8 cellular contexts compared by ENCODE assay signal in the genomic region with DNA sequence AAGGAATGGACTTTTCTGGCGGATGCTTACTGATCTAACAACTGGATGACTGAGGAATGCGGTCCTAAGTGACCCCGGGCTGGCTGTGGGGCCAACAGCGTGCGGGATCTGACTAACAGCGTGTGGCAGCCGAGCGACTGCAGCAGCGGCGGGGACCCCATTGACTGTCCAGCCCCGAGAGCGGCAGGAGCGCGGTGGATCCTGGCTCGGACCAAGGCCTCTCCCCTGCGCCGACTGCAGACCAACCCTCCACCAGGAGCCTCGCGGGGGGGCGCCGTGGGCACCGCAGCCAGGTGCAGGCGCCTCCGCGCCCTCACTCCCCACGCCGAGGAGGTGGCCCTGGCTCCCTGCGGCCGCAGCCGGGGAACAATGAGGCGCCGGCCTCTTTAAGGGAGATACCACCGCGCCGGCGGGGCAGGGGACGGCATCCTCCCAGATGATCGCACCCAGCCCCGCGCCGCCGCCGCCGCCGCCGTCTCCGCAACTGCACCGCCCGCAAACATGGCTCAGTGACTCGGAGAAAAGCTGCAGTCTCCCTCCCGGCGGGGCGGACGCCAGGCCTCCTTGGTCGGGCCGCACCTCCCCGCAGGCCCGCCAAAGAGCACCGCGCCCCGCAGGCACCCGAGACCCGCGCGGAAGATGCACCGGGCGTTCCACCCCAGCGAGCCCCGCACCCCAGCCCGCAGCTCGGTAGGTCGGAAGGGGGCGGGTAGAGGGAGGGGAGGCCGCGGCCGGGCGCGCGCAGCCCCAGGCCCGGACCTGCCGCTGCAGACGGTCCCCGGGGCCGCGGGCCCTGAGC. TPM values are rescaled to one million over a fixed set of nuclear protein-coding genes. Genes with fewer than 3 reads are reported as not detected.
A peak's percentile ranks its signal among the peaks of the same experiment; 100 is the strongest.
DNase-seq lines count a peak whose midpoint lies in the region; ATAC-seq, FAIRE-seq and TF ChIP-seq lines count a peak whose summit lies in the region.

No MANE protein-coding gene starts in this region.

- no TSS peak for BruUV-seq in Calu3 (replicated peaks; lab: Mats Ljungman, UMichigan)

- ATAC-seq in activated T-helper 17 cell treated with anti-CD3 and anti-CD28 coated beads, Interleukin-2, amount 50 U/mL, for 72 hours (replicated peaks) = peak; percentile 66
- ATAC-seq in stimulated activated naive CD8-positive, alpha-beta T cell treated with anti-CD3 and anti-CD28 coated beads, Interleukin-15, amount 100 ng/mL, for 72 hours = peak; percentile 79

- FAIRE-seq in RCC 7860 (lab: Jason Lieb, UNC) = no peak

- no peaks in the 10 kb centered on the region for H3K9me3 Mint-ChIP-seq in Calu3 (ENCODE audit: low read depth, unreplicated experiment)
- no peaks in the 10 kb centered on the region for H3K9me3 Mint-ChIP-seq in activated T-helper 17 cell treated with anti-CD3 and anti-CD28 coated beads, Interleukin-2, amount 50 U/mL, for 72 hours
- H3K9me3 Mint-ChIP-seq in nephron = no peaks in the 10 kb centered on the region
- no peaks in the 10 kb centered on the region for H3K9me3 Mint-ChIP-seq in stimulated activated naive CD8-positive, alpha-beta T cell treated with anti-CD3 and anti-CD28 coated beads, Interleukin-15, amount 100 ng/mL, for 72 hours

- peaks cover 12% of the 10 kb centered on the region for H3K4me1 Mint-ChIP-seq in Calu3 (ENCODE audit: low read depth, unreplicated experiment)
- H3K4me1 Mint-ChIP-seq in activated T-helper 17 cell treated with anti-CD3 and anti-CD28 coated beads, Interleukin-2, amount 50 U/mL, for 72 hours = peaks cover 12% of the 10 kb centered on the region
- peaks cover 30% of the 10 kb centered on the region for H3K4me1 Mint-ChIP-seq in nephron
- H3K4me1 Mint-ChIP-seq in stimulated activated naive CD8-positive, alpha-beta T cell treated with anti-CD3 and anti-CD28 coated beads, Interleukin-15, amount 100 ng/mL, for 72 hours = peaks cover 23% of the 10 kb centered on the region

- DNase-seq in Calu3 = peak; percentile 80
- peak; percentile 89 for DNase-seq in GM20000 (ENCODE audit: low spot score)
- DNase-seq in HUDEP-2 (lab: John Stamatoyannopoulos, UW; ENCODE audit: unreplicated experiment in 76 of 76) = peak in 66 of 76 experiments; percentile 13 to 88 (median 61)
- DNase-seq in RCC 7860 (ENCODE audit: low spot score) = peak; percentile 37
- peak; percentile 45 for DNase-seq in fibroblast of peridontal ligament (ENCODE audit: extremely low read depth)
- DNase-seq in stimulated activated naive CD8-positive, alpha-beta T cell treated with anti-CD3 and anti-CD28 coated beads, Interleukin-15, amount 100 ng/mL, for 72 hours = peak; percentile 82 to 83

- intact Hi-C loops in Calu3 (cut with micrococcal nuclease; ENCODE audit: unreplicated experiment) = loop anchor here (2.0 kb wide), 1 partner anchor 16 kb away; no protein-coding TSS in a partner anchor

- H3K27me3 Mint-ChIP-seq in Calu3 (ENCODE audit: unreplicated experiment) (no peaks in the 10 kb centered on the region), nephron (ENCODE audit: low read depth) (no peaks in the 10 kb centered on the region)
- H3K27me3 Mint-ChIP-seq in activated T-helper 17 cell treated with anti-CD3 and anti-CD28 coated beads, Interleukin-2, amount 50 U/mL, for 72 hours = no peaks in the 10 kb centered on the region
- no peaks in the 10 kb centered on the region for H3K27me3 Mint-ChIP-seq in stimulated activated naive CD8-positive, alpha-beta T cell treated with anti-CD3 and anti-CD28 coated beads, Interleukin-15, amount 100 ng/mL, for 72 hours

- H3K27ac Mint-ChIP-seq in Calu3 (ENCODE audit: unreplicated experiment) (peak overlapping the region; percentile 88), nephron (peak overlapping the region; percentile 98 to 99 (median 99))
- H3K27ac Mint-ChIP-seq in activated T-helper 17 cell treated with anti-CD3 and anti-CD28 coated beads, Interleukin-2, amount 50 U/mL, for 72 hours = peak overlapping the region; percentile 92
- H3K27ac Mint-ChIP-seq in stimulated activated naive CD8-positive, alpha-beta T cell treated with anti-CD3 and anti-CD28 coated beads, Interleukin-15, amount 100 ng/mL, for 72 hours = peak overlapping the region; percentile 85 to 91

- H3K36me3 Mint-ChIP-seq in Calu3 (ENCODE audit: insufficient read depth, unreplicated experiment) (peaks cover 31% of the 10 kb centered on the region), nephron (ENCODE audit: low read depth) (peaks cover 17% of the 10 kb centered on the region)
- H3K36me3 Mint-ChIP-seq in activated T-helper 17 cell treated with anti-CD3 and anti-CD28 coated beads, Interleukin-2, amount 50 U/mL, for 72 hours (ENCODE audit: low read depth) = peaks cover 25% of the 10 kb centered on the region

- CTCF ChIA-PET in Calu3 (lab: Charles Lee) = interaction anchor here (1.0 kb wide), 1 partner anchor 34 kb away, joined by 5 read pairs; no protein-coding TSS in a partner anchor

- TF ChIP-seq CTCF in Calu3 (IDR thresholded peaks at IDR 0.05; ENCODE audit: unreplicated experiment) (no peak), GM20000 (IDR thresholded peaks at IDR 0.05; ENCODE audit: extremely low read depth, missing control alignments) (no peak), nephron (IDR thresholded peaks at IDR 0.05; ENCODE audit: unreplicated experiment in 3 of 3) (no peak)

- H3K4me3 Mint-ChIP-seq in Calu3 (ENCODE audit: low read depth, unreplicated experiment) = peak overlapping the region; percentile 91
- H3K4me3 Mint-ChIP-seq in activated T-helper 17 cell treated with anti-CD3 and anti-CD28 coated beads, Interleukin-2, amount 50 U/mL, for 72 hours = peak overlapping the region; percentile 91
- H3K4me3 Mint-ChIP-seq in nephron = peak overlapping the region; percentile 92 to 99 (median 96)
- peak overlapping the region; percentile 92 to 96 for H3K4me3 Mint-ChIP-seq in stimulated activated naive CD8-positive, alpha-beta T cell treated with anti-CD3 and anti-CD28 coated beads, Interleukin-15, amount 100 ng/mL, for 72 hours

RNA-seq across cellular contexts. Expression of gene PDIK1L, which starts 0.7 kb away (rescaled TPM):
- 11.4 and 11.9 TPM in 2 replicates for total RNA-seq in Calu3 (2022)
- 10 to 100 TPM; 11.2 to 12.3 TPM for total RNA-seq in activated T-helper 17 cell treated with anti-CD3 and anti-CD28 coated beads, Interleukin-2, amount 50 U/mL, for 72 hours

RNA-seq across cellular contexts. Expression of gene TRIM63, which starts 43.5 kb away (rescaled TPM):
- not detected in 2 replicates for total RNA-seq in Calu3 (2022)
- not detected for total RNA-seq in activated T-helper 17 cell treated with anti-CD3 and anti-CD28 coated beads, Interleukin-2, amount 50 U/mL, for 72 hours

RNA-seq across cellular contexts. Expression of gene FAM110D, which starts 47.9 kb away (rescaled TPM):
- not detected in 2 replicates for total RNA-seq in Calu3 (2022)
- not detected for total RNA-seq in activated T-helper 17 cell treated with anti-CD3 and anti-CD28 coated beads, Interleukin-2, amount 50 U/mL, for 72 hours

RNA-seq across cellular contexts. Expression of gene C1orf232, which starts 57.8 kb away (rescaled TPM):
- total RNA-seq in Calu3 (2022) = not detected in 2 replicates
- not detected for total RNA-seq in activated T-helper 17 cell treated with anti-CD3 and anti-CD28 coated beads, Interleukin-2, amount 50 U/mL, for 72 hours

RNA-seq across cellular contexts. Expression of gene ZNF593, which starts 58.8 kb away (rescaled TPM):
- total RNA-seq in Calu3 (2022) = 22.2 and 23.1 TPM in 2 replicates
- 10 to 100 TPM; 20.4 to 52.4 TPM for total RNA-seq in activated T-helper 17 cell treated with anti-CD3 and anti-CD28 coated beads, Interleukin-2, amount 50 U/mL, for 72 hours

Comparison
In these comparisons a context has a peak if more than half of its experiments do, and no peak if none do; other contexts are left out.
1. Peak in every context shown above with its lines: DNase-seq and ATAC-seq.
2. DNase-seq: peak in every context shown above with its lines; median percentile 89 in GM20000; 82 in stimulated activated naive CD8-positive, alpha-beta T cell treated with anti-CD3 and anti-CD28 coated beads, Interleukin-15, amount 100 ng/mL, for 72 hours; 80 in Calu3; 61 in HUDEP-2; 45 in fibroblast of peridontal ligament; 37 in RCC 7860.